19 cellular contexts compared by ENCODE assay signal in the genomic region with DNA sequence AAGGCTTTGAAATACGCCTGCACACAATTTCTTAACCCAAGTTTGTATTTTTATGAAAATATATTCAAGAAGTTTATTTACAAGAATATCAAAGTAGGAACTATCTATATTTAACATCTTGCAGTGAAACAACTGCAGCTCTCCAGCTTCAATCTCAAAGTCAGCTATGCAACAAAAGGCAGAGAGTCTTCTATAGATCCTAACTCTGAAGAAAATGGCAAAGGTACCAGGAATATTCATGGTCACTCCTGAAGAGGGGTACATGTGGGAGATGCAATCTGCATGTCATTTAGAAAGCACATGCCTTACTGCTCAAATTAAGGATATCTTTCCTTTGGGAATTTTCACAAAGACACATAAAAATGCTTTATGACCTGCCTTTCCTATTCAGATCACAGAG.
"Had no signal": no experiment of that assay in that cellular context is flagged by ENCODE, and none has a peak within 500 bp of the region (broad histone marks: within the 10 kb centered on the region; RNA-seq: fewer than 3 reads in every experiment).

No MANE protein-coding gene starts in this region.

- H3K36me3 Mint-ChIP-seq: stimulated activated naive B cell treated with anti-CD40 and anti-IgM and Interleukin-4, amounts not matched to agents 10 μg/mL and 1 μg/mL and 100 μg/mL, for 72 hours had no signal

- H3K4me1 ChIP-seq: prostate gland, testis had no signal

- H3K27me3 Mint-ChIP-seq: activated naive CD8-positive, alpha-beta T cell treated with anti-CD3 and anti-CD28 coated beads, Interleukin-2, amount 50 U/mL, for 24 hours; effector memory CD8-positive, alpha-beta T cell; naive thymus-derived CD4-positive, alpha-beta T cell; T-cell had no signal

- H3K9me3 ChIP-seq: lower lobe of right lung, prostate gland, spleen, testis had no signal

- DNase-seq: activated CD4-positive, alpha-beta T cell treated with anti-CD3 and anti-CD28 coated beads for 4 hours; activated CD8-positive, alpha-beta memory T cell treated with anti-CD3 and anti-CD28 coated beads, Interleukin-2, amount 50 U/mL, for 48 hours; activated CD8-positive, alpha-beta T cell treated with anti-CD3 and anti-CD28 coated beads, Interleukin-2, amount 10 ng/mL, durations not matched to agents 7 days and 5 days; activated naive CD4-positive, alpha-beta T cell treated with Interleukin-2 at 50 U/mL for 16 hours; activated naive CD8-positive, alpha-beta T cell treated with anti-CD3 and anti-CD28 coated beads, Interleukin-2, amount 50 U/mL, for 24 hours; central memory CD4-positive, alpha-beta T cell; effector memory CD8-positive, alpha-beta T cell; erythroblast; left cardiac atrium; lower lobe of right lung; naive thymus-derived CD4-positive, alpha-beta T cell; occipital lobe; spleen; T-cell; testis; WERI-Rb-1 had no signal

- H3K36me3 ChIP-seq: lower lobe of right lung, prostate gland, spleen, WERI-Rb-1 had no signal

- H3K27me3 ChIP-seq: spleen, testis had no signal

- H3K4me3 ChIP-seq: lower lobe of right lung, prostate gland, testis had no signal

- H3K27ac Mint-ChIP-seq: activated CD8-positive, alpha-beta T cell treated with anti-CD3 and anti-CD28 coated beads, Interleukin-2, amount 10 ng/mL, durations not matched to agents 7 days and 5 days; activated naive CD8-positive, alpha-beta T cell treated with anti-CD3 and anti-CD28 coated beads, Interleukin-2, amount 50 U/mL, for 24 hours; activated T-helper 1 cell treated with anti-CD3 and anti-CD28 coated beads, Interleukin-12 subunit alpha, Interleukin-12 subunit beta, Interleukin-2, Interleukin-4 antibody, amounts not matched to agents 30 ng/mL and 10 ng/mL and 1 ng/mL, durations not matched to agents 14 hours and 24 hours and 36 hours; effector memory CD8-positive, alpha-beta T cell; T-cell had no signal

- H3K4me3 Mint-ChIP-seq: activated CD8-positive, alpha-beta T cell treated with anti-CD3 and anti-CD28 coated beads, Interleukin-2, amount 10 ng/mL, durations not matched to agents 7 days and 5 days; activated naive CD8-positive, alpha-beta T cell treated with anti-CD3 and anti-CD28 coated beads, Interleukin-2, amount 50 U/mL, for 24 hours; activated T-helper 1 cell treated with anti-CD3 and anti-CD28 coated beads, Interleukin-12 subunit alpha, Interleukin-12 subunit beta, Interleukin-2, Interleukin-4 antibody, amounts not matched to agents 30 ng/mL and 10 ng/mL and 1 ng/mL, durations not matched to agents 14 hours and 24 hours and 36 hours; effector memory CD8-positive, alpha-beta T cell; T-cell had no signal

- H3K9me3 Mint-ChIP-seq: activated naive CD8-positive, alpha-beta T cell treated with anti-CD3 and anti-CD28 coated beads, Interleukin-2, amount 50 U/mL, for 24 hours; activated T-helper 1 cell treated with anti-CD3 and anti-CD28 coated beads, Interleukin-12 subunit alpha, Interleukin-12 subunit beta, Interleukin-2, Interleukin-4 antibody, amounts not matched to agents 30 ng/mL and 10 ng/mL and 1 ng/mL, durations not matched to agents 14 hours and 24 hours and 36 hours; effector memory CD8-positive, alpha-beta T cell; naive thymus-derived CD4-positive, alpha-beta T cell; stimulated activated naive B cell treated with anti-CD40 and anti-IgM and Interleukin-4, amounts not matched to agents 10 μg/mL and 1 μg/mL and 100 μg/mL, for 72 hours; T-cell had no signal

- ATAC-seq: activated CD8-positive, alpha-beta T cell treated with anti-CD3 and anti-CD28 coated beads, Interleukin-2, amount 10 ng/mL, durations not matched to agents 7 days and 5 days; activated naive CD8-positive, alpha-beta T cell treated with anti-CD3 and anti-CD28 coated beads, Interleukin-2, amount 50 U/mL, for 24 hours; effector memory CD8-positive, alpha-beta T cell; left cardiac atrium; lower lobe of right lung; naive thymus-derived CD4-positive, alpha-beta T cell; T-cell had no signal

- H3K27ac ChIP-seq: lower lobe of right lung, prostate gland, testis, WERI-Rb-1 had no signal
